Comparison of ENCODE assay signal across 19 cellular contexts in the genomic region with DNA sequence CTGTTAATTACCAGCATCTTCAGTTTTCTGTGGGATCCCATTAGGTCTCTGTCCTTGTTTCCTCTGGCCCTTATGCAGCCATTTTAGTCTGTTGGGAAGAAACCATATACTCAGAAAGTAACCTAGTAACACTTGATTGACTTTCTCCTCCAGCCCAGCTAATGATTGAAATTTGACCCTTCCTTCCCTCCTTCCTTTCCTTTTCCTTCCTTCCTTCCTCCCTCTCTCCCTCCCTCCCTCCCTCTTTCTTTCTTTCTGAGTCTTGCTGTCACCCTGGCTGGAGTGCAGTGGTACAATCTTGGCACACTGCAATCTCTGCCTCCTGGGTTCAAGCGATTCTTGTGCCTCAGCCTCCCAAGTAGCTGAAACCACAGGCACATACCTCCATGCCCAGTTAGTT.
"Had no signal": no experiment of that assay in that cellular context is flagged by ENCODE, and none has a peak within 500 bp of the region (broad histone marks: within the 10 kb centered on the region; RNA-seq: fewer than 3 reads in every experiment).

No MANE protein-coding gene starts in this region.

- DNase-seq: dermis blood vessel endothelial cell; dorsolateral prefrontal cortex; effector CD4-positive, alpha-beta T cell; effector memory CD4-positive, alpha-beta T cell; foreskin keratinocyte; heart left ventricle; hypothalamus; immature natural killer cell; left cardiac atrium; left lung; left ventricle myocardium superior; lower lobe of right lung; mesendoderm; midbrain; naive thymus-derived CD4-positive, alpha-beta T cell had no signal

- H3K36me3 ChIP-seq: esophagus muscularis mucosa, gastroesophageal sphincter, heart left ventricle, left lung, lower lobe of right lung had no signal

- H3K9me3 Mint-ChIP-seq: immature natural killer cell; naive thymus-derived CD4-positive, alpha-beta T cell had no signal

- H3K9me3 ChIP-seq: esophagus muscularis mucosa, gastroesophageal sphincter, heart left ventricle, left lung, lower lobe of right lung had no signal

- ATAC-seq: foreskin keratinocyte; gastroesophageal sphincter; heart left ventricle; left cardiac atrium; left lung; left ventricle myocardium superior; lower lobe of right lung; naive thymus-derived CD4-positive, alpha-beta T cell had no signal

- H3K4me3 ChIP-seq: coronary artery, dorsolateral prefrontal cortex, esophagus muscularis mucosa, gastroesophageal sphincter, heart left ventricle, hepatocyte, left lung, lower lobe of right lung had no signal

- H3K27ac Mint-ChIP-seq: naive thymus-derived CD4-positive, alpha-beta T cell had no signal

- H3K27ac ChIP-seq: coronary artery, dorsolateral prefrontal cortex, esophagus muscularis mucosa, foreskin keratinocyte, gastroesophageal sphincter, heart left ventricle, hepatocyte, left lung, lower lobe of right lung had no signal

- H3K4me3 Mint-ChIP-seq: immature natural killer cell; naive thymus-derived CD4-positive, alpha-beta T cell had no signal
